In genomic region chr11:76268498-76268897, GRCh38 we compare ENCODE assay signal across 1 cellular context.
TF ChIP-seq lines count a peak whose summit lies in the region.

No MANE protein-coding gene starts in this region.

TF ChIP-seq in liver, 16 proteins besides CTCF, POLR2A, EP300 and RAD21 (continued from another document):
- TF ChIP-seq HNF4G (IDR thresholded peaks at IDR 0.05) (no peak), YY1 (IDR thresholded peaks at IDR 0.05) (no peak), MAX (IDR thresholded peaks at IDR 0.05) (no peak), HNF4A (conservative IDR thresholded peaks at IDR 0.05) (no peak), FOXA2 (IDR thresholded peaks at IDR 0.05) (no peak), TAF1 (conservative IDR thresholded peaks at IDR 0.05) (no peak)
TF ChIP-seq in liver: peak in this region for 0.
